In genomic region chr2:230871361-230872150, GRCh38 we compare ENCODE assay signal across 13 cellular contexts. TPM values are rescaled to one million over a fixed set of nuclear protein-coding genes. Genes with fewer than 3 reads are reported as not detected.
DNase-seq lines count a peak whose midpoint lies in the region; ATAC-seq and TF ChIP-seq lines count a peak whose summit lies in the region.
"Had no signal": no experiment of that assay in that cellular context is flagged by ENCODE, and none has a peak within 500 bp of the region (broad histone marks: within the 10 kb centered on the region; RNA-seq: fewer than 3 reads in every experiment).

No MANE protein-coding gene starts in this region.

- H3F3A ChIP-seq in GM23338 (replicated peaks; ENCODE audit: low read depth) (0 out of 2 replicates have a peak, but pooled peaks cover 9% of the 10 kb centered on the region), PC-3 (ENCODE audit: low read length, unreplicated experiment) (no peaks in the 10 kb centered on the region)

- peaks cover 27% of the 10 kb centered on the region for H3K79me1 ChIP-seq in mesenchymal stem cell (replicated peaks; ENCODE audit: low read length, poor library complexity, severe bottlenecking)

- peaks cover 80% of the 10 kb centered on the region for H3K79me2 ChIP-seq in GM23338 (replicated peaks; ENCODE audit: insufficient read depth)
- no peaks in the 10 kb centered on the region for H3K79me2 ChIP-seq in PC-3 (ENCODE audit: low read length)

- CTCF ChIA-PET in activated B cell treated with CpG ODN at 0.5 μM for 24 hours (lab: Charles Lee) (interaction anchor here (1.3 kb wide), 1 partner anchor 22 kb away, joined by 4 read pairs; no protein-coding TSS in a partner anchor), PC-3 (lab: Charles Lee) (no interaction called here)

- peak overlapping the region; percentile 17 for H2BK15ac ChIP-seq in mesenchymal stem cell (ENCODE audit: low read depth, poor library complexity, severe bottlenecking)

- no peak overlapping the region for H3K18ac ChIP-seq in mesenchymal stem cell (ENCODE audit: low read depth in 1 of 2, low read length in 2 of 2)

- POLR2A ChIA-PET in activated B cell treated with CpG ODN at 0.5 μM for 24 hours (lab: Charles Lee) (interaction anchor here (0.7 to 1.3 kb wide), 2 partner anchors 41 to 593 kb away, joined by 4 to 5 read pairs; partner anchors contain the start of gene NCL), PC-3 (lab: Charles Lee; ENCODE audit: unreplicated experiment) (interaction anchor here (0.6 kb wide), 1 partner anchor 178 kb away, joined by 5 read pairs; no protein-coding TSS in a partner anchor)

- no peak for TF ChIP-seq CTCF in GM23338 (conservative IDR thresholded peaks at IDR 0.05; ENCODE audit: low read depth in 2 of 2)
- no peak for TF ChIP-seq CTCF in activated B cell treated with CpG ODN at 0.5 μM for 24 hours (IDR thresholded peaks at IDR 0.05)
- no peak for TF ChIP-seq CTCF in spleen (IDR thresholded peaks at IDR 0.05 in 8 of 11, conservative IDR thresholded peaks at IDR 0.05 in 3 of 11)
- TF ChIP-seq CTCF in testis (IDR thresholded peaks at IDR 0.05): no peak
- no peak for TF ChIP-seq CTCF in PC-3 (conservative IDR thresholded peaks at IDR 0.05; ENCODE audit: low read depth, low read length)

- H2AFZ ChIP-seq in GM23338: no peak overlapping the region
- no peak overlapping the region for H2AFZ ChIP-seq in mesenchymal stem cell (ENCODE audit: low read depth, low read length)
- H2AFZ ChIP-seq in PC-3 (ENCODE audit: low read length): no peak overlapping the region

- H3K9me3 Mint-ChIP-seq in GM23338 (no peaks in the 10 kb centered on the region), activated B cell treated with CpG ODN at 0.5 μM for 24 hours (no peaks in the 10 kb centered on the region)
- H3K9me3 Mint-ChIP-seq: CD4-positive, alpha-beta memory T cell had no signal

- no peak for DNase-seq in GM23338 (ENCODE audit: low spot score)
- DNase-seq in activated B cell treated with CpG ODN at 0.5 μM for 24 hours: no peak
- no peak for DNase-seq in mesenchymal stem cell
- DNase-seq in spleen: peak; percentile 76
- DNase-seq in pons (ENCODE audit: low spot score): no peak
- no peak for DNase-seq in testis
- no peak for DNase-seq in PC-3
- DNase-seq: amygdala; CD4-positive, alpha-beta memory T cell; midbrain had no signal

- H3K27me3 ChIP-seq in GM23338 (ENCODE audit: insufficient read depth): no peaks in the 10 kb centered on the region
- no peaks in the 10 kb centered on the region for H3K27me3 ChIP-seq in mesenchymal stem cell (ENCODE audit: control insufficient read depth in 1 of 2, insufficient read depth in 1 of 2, low read length in 2 of 2)
- no peaks in the 10 kb centered on the region for H3K27me3 ChIP-seq in spleen (replicated peaks in 1 of 7)
- no peaks in the 10 kb centered on the region for H3K27me3 ChIP-seq in testis
- H3K27me3 ChIP-seq in PC-3 (ENCODE audit: low read length): no peaks in the 10 kb centered on the region

- H2AK5ac ChIP-seq in mesenchymal stem cell (ENCODE audit: low read length, severe bottlenecking): peak overlapping the region; percentile 60

- peaks cover 15% of the 10 kb centered on the region for H3K27me3 Mint-ChIP-seq in GM23338 (ENCODE audit: insufficient read depth, low read depth, poor library complexity)
- no peaks in the 10 kb centered on the region for H3K27me3 Mint-ChIP-seq in activated B cell treated with CpG ODN at 0.5 μM for 24 hours
- H3K27me3 Mint-ChIP-seq: CD4-positive, alpha-beta memory T cell had no signal

- H3K36me3 ChIP-seq in GM23338 (ENCODE audit: insufficient read depth): peaks cover 5% of the 10 kb centered on the region; the same call in 1 of the 2 replicates
- H3K36me3 ChIP-seq in mesenchymal stem cell (ENCODE audit: control insufficient read depth in 1 of 2, insufficient read depth in 2 of 2, low read depth in 1 of 2, low read length in 2 of 2): peaks cover 0 to 52% of the 10 kb centered on the region in 2 experiments
- H3K36me3 ChIP-seq in spleen: peaks cover 0 to 22% (median 3%) of the 10 kb centered on the region in 6 donors
- H3K36me3 ChIP-seq in testis (ENCODE audit: low read depth, missing control alignments): no peaks in the 10 kb centered on the region
- H3K36me3 ChIP-seq in PC-3 (ENCODE audit: low read depth, low read length): no peaks in the 10 kb centered on the region

- H4K20me1 ChIP-seq in GM23338 (replicated peaks; ENCODE audit: insufficient read depth) (peaks cover 36% of the 10 kb centered on the region), PC-3 (ENCODE audit: low read length) (no peaks in the 10 kb centered on the region)

- no peak overlapping the region for H2BK120ac ChIP-seq in mesenchymal stem cell (ENCODE audit: low read depth, low read length)

- no TSS peak for BruUV-seq in PC-3 (replicated peaks; lab: Mats Ljungman, UMichigan)

- peaks cover 55% of the 10 kb centered on the region for H3K4me1 ChIP-seq in GM23338 (ENCODE audit: insufficient read depth)
- peaks cover 68% of the 10 kb centered on the region for H3K4me1 ChIP-seq in mesenchymal stem cell (ENCODE audit: control insufficient read depth, insufficient read depth, low read depth, low read length)
- peaks cover 26 to 100% (median 87%) of the 10 kb centered on the region in 6 donors for H3K4me1 ChIP-seq in spleen
- H3K4me1 ChIP-seq in testis: peaks cover 13% of the 10 kb centered on the region
- H3K4me1 ChIP-seq in PC-3 (ENCODE audit: insufficient read depth, low read length): peaks cover 8% of the 10 kb centered on the region

- H3K9me2 ChIP-seq in GM23338 (ENCODE audit: insufficient read depth): no peaks in the 10 kb centered on the region
- H3K9me2 ChIP-seq in PC-3 (replicated peaks; ENCODE audit: low read length): no peaks in the 10 kb centered on the region

- ATAC-seq in GM23338: no peak
- ATAC-seq in activated B cell treated with CpG ODN at 0.5 μM for 24 hours (ENCODE audit: low read depth): no peak
- no peak for ATAC-seq in GM18867 (IDR thresholded peaks at IDR 0.05; ENCODE audit: unreplicated experiment)
- no peak for ATAC-seq in PC-3

- H4K8ac ChIP-seq in mesenchymal stem cell (ENCODE audit: low read length): no peak overlapping the region

- H3K4me3 Mint-ChIP-seq in GM23338: no peak overlapping the region
- H3K4me3 Mint-ChIP-seq in activated B cell treated with CpG ODN at 0.5 μM for 24 hours: no peak overlapping the region
- H3K4me3 Mint-ChIP-seq: CD4-positive, alpha-beta memory T cell had no signal

- peak overlapping the region; percentile 96; the same call in 1 of the 2 replicates for H3K27ac Mint-ChIP-seq in GM23338
- peak overlapping the region; percentile 93 for H3K27ac Mint-ChIP-seq in activated B cell treated with CpG ODN at 0.5 μM for 24 hours

- no peak overlapping the region for H2BK5ac ChIP-seq in mesenchymal stem cell (ENCODE audit: low read depth, low read length, poor library complexity, severe bottlenecking)

- H3K23ac ChIP-seq in mesenchymal stem cell (ENCODE audit: low read length in 2 of 2): no peak overlapping the region

- no peak overlapping the region for H3K14ac ChIP-seq in mesenchymal stem cell (ENCODE audit: low read length in 2 of 2)

- no peak overlapping the region for H3K4ac ChIP-seq in mesenchymal stem cell (ENCODE audit: low read depth in 1 of 2, low read length in 2 of 2)

- TF ChIP-seq POLR2A in spleen (IDR thresholded peaks at IDR 0.05) (no peak), testis (IDR thresholded peaks at IDR 0.05) (no peak)

- 82% methylated on average over 12 of the region's 17 CpGs for WGBS in mesenchymal stem cell
- 79 to 96% (median 85%) methylated on average over 11 to 17 of the region's 17 CpGs for WGBS in spleen, 5 donors
- WGBS in testis, 2 donors: 85 to 92% methylated on average over 7 to 15 of the region's 17 CpGs

- no peak overlapping the region for H4K91ac ChIP-seq in mesenchymal stem cell (ENCODE audit: low read length)

- peak overlapping the region; percentile 85; the same call in 1 of the 2 replicates for H3K4me2 ChIP-seq in GM23338
- H3K4me2 ChIP-seq in mesenchymal stem cell (ENCODE audit: low read length, poor library complexity, severe bottlenecking): no peak overlapping the region
- H3K4me2 ChIP-seq in PC-3 (ENCODE audit: low read length): no peak overlapping the region

- peaks cover 50% of the 10 kb centered on the region for H3K36me3 Mint-ChIP-seq in GM23338 (ENCODE audit: low read depth)
- peaks cover 11% of the 10 kb centered on the region for H3K36me3 Mint-ChIP-seq in activated B cell treated with CpG ODN at 0.5 μM for 24 hours (ENCODE audit: low read depth)

- intact Hi-C loops in activated B cell treated with CpG ODN at 0.5 μM for 24 hours (cut with micrococcal nuclease) (loop anchor here (2.0 to 5.0 kb wide), 2 partner anchors 23 to 521 kb away; no protein-coding TSS in a partner anchor), spleen (cut with DNase I; ENCODE audit: low total_unique reads) (no loop called here), testis (cut with DNase I; ENCODE audit: low total_unique reads) (no loop called here), PC-3 (cut with micrococcal nuclease) (no loop called here)

- H3K4me1 Mint-ChIP-seq in GM23338 (peaks cover 61% of the 10 kb centered on the region), activated B cell treated with CpG ODN at 0.5 μM for 24 hours (peaks cover 83% of the 10 kb centered on the region)

- no peak overlapping the region for H2BK12ac ChIP-seq in mesenchymal stem cell (ENCODE audit: low read length in 2 of 2)

- H3K27ac ChIP-seq in GM23338 (ENCODE audit: low read depth): no peak overlapping the region
- peak overlapping the region; percentile 96 for H3K27ac ChIP-seq in mesenchymal stem cell (ENCODE audit: low read length, poor library complexity, severe bottlenecking)
- H3K27ac ChIP-seq in spleen: peak overlapping the region in 6 of 8 donors; percentile 8 to 89 (median 80)
- H3K27ac ChIP-seq in testis: no peak overlapping the region
- no peak overlapping the region for H3K27ac ChIP-seq in PC-3 (ENCODE audit: low read length)

- H3K9ac ChIP-seq in mesenchymal stem cell (ENCODE audit: low read length) (no peak overlapping the region), PC-3 (ENCODE audit: low read length) (no peak overlapping the region)

- H3K4me3 ChIP-seq in GM23338 (no peak overlapping the region), mesenchymal stem cell (ENCODE audit: insufficient read depth in 1 of 2, low read depth in 1 of 2, low read length in 2 of 2) (no peak overlapping the region), spleen (no peak overlapping the region), testis (no peak overlapping the region), PC-3 (ENCODE audit: low read length) (no peak overlapping the region)
- H3K4me3 ChIP-seq: skin epidermis had no signal

- H3K9me3 ChIP-seq in mesenchymal stem cell (ENCODE audit: control insufficient read depth, low read length) (no peaks in the 10 kb centered on the region), spleen (no peaks in the 10 kb centered on the region), testis (no peaks in the 10 kb centered on the region), PC-3 (ENCODE audit: low read length) (no peaks in the 10 kb centered on the region)

RNA-seq across cellular contexts. Expression of gene ITM2C, which starts 6.8 kb away (rescaled TPM):
- total RNA-seq in GM23338 (2014; rRNA removed; shearing (Covaris generic)): 314 and 367 TPM in 2 replicates
- polyA plus RNA-seq in GM23338 (2016; fragmentation: Nextera tagmentation; extraction: Ambion mirVana): 240 and 241 TPM in 2 replicates
- 102 and 117 TPM in 2 replicates for total RNA-seq in activated B cell treated with CpG ODN at 0.5 μM for 24 hours
- 311 TPM for polyA plus RNA-seq in mesenchymal stem cell (2013, experiment 1 of 2)
- polyA plus RNA-seq in mesenchymal stem cell (2013, experiment 2 of 2): 325 TPM
- 100 to 1,000 TPM in 2 of 7 donors, 10 to 100 TPM in 5; 58.5 to 150 (median 87.6) TPM for total RNA-seq in spleen
- 100 to 1,000 TPM in 2 of 3 donors, 10 to 100 TPM in 1; 97.5 to 148 (median 108) TPM for polyA plus RNA-seq in spleen
- 10 to 100 TPM; 53.7 to 95.7 TPM for total RNA-seq in testis
- 57.8 TPM for polyA plus RNA-seq in testis (ENCODE audit: insufficient read depth, low read depth, low replicate concordance)
- 111 and 113 TPM in 2 replicates for total RNA-seq in PC-3 (2014; rRNA removed)

RNA-seq across cellular contexts. Expression of gene GPR55, which starts 53.5 kb away (rescaled TPM):
- not detected in 2 replicates for total RNA-seq in GM23338 (2014; rRNA removed; shearing (Covaris generic))
- polyA plus RNA-seq in GM23338 (2016; fragmentation: Nextera tagmentation; extraction: Ambion mirVana): not detected in 2 replicates
- 4.5 and 6.3 TPM in 2 replicates for total RNA-seq in activated B cell treated with CpG ODN at 0.5 μM for 24 hours
- polyA plus RNA-seq in mesenchymal stem cell (2013, experiment 1 of 2): not detected
- polyA plus RNA-seq in mesenchymal stem cell (2013, experiment 2 of 2): 0.01 TPM
- total RNA-seq in spleen: 1 to 10 TPM; 2.5 to 6.8 (median 5.2) TPM
- polyA plus RNA-seq in spleen: 1 to 10 TPM in 2 of 3 donors, under 1 TPM in 1; 0.86 to 2.0 (median 1.7) TPM
- total RNA-seq in testis: 10 to 100 TPM; 10.9 to 14.7 TPM
- polyA plus RNA-seq in testis (ENCODE audit: insufficient read depth, low read depth, low replicate concordance): 12.3 TPM
- total RNA-seq in PC-3 (2014; rRNA removed): 0.07 and 0.81 TPM in 2 replicates
- total RNA-seq: LHCN-M2 had no signal

Comparison
In these comparisons a context has a peak if more than half of its experiments do, and no peak if none do; other contexts are left out.
1. H3K27ac ChIP-seq: peak in mesenchymal stem cell (single experiment) and spleen (6 of 8); none in GM23338 (single experiment), testis (0 of 2) and PC-3 (single experiment).